16 cellular contexts compared by ENCODE assay signal in genomic region chr22:34330432-34330831, GRCh38.
DNase-seq lines count a peak whose midpoint lies in the region; ATAC-seq and TF ChIP-seq lines count a peak whose summit lies in the region.
"Had no signal": no experiment of that assay in that cellular context is flagged by ENCODE, and none has a peak within 500 bp of the region (broad histone marks: within the 10 kb centered on the region; RNA-seq: fewer than 3 reads in every experiment).

No MANE protein-coding gene starts in this region.

- H3K79me1 ChIP-seq in IMR-90 (ENCODE audit: low read depth in 1 of 2, low read length in 2 of 2) (no peaks in the 10 kb centered on the region), neuronal stem cell (ENCODE audit: low read depth, low read length) (no peaks in the 10 kb centered on the region)

- H3K9ac ChIP-seq in IMR-90 (ENCODE audit: low read depth, low read length) (no peak overlapping the region), neuronal stem cell (ENCODE audit: low read depth, low read length, poor library complexity) (no peak overlapping the region)
- H3K9ac ChIP-seq: BLaER1 had no signal

- no peaks in the 10 kb centered on the region for H3K9me1 ChIP-seq in IMR-90 (ENCODE audit: insufficient read depth, low read length)

- H3K9me3 ChIP-seq in IMR-90 (ENCODE audit: control insufficient read depth, insufficient read depth, low read length) (peaks cover 27% of the 10 kb centered on the region), esophagus muscularis mucosa (peaks cover 0 to 17% (median 5%) of the 10 kb centered on the region in 4 donors), neuronal stem cell (replicated peaks in 1 of 2; ENCODE audit: control insufficient read depth in 2 of 2, insufficient read depth in 1 of 2, low read depth in 1 of 2, low read length in 2 of 2) (peaks cover 5 to 13% of the 10 kb centered on the region in 2 donors)
- H3K9me3 ChIP-seq: BE2C had no signal

- H3K4me3 ChIP-seq in IMR-90 (ENCODE audit: insufficient read depth, low read depth, low read length): no peak overlapping the region
- no peak overlapping the region for H3K4me3 ChIP-seq in esophagus muscularis mucosa
- no peak overlapping the region for H3K4me3 ChIP-seq in neuronal stem cell (ENCODE audit: low read length in 2 of 2)
- H3K4me3 ChIP-seq: BLaER1 had no signal

- H2BK12ac ChIP-seq in neuronal stem cell (ENCODE audit: low read length): no peak overlapping the region

- TF ChIP-seq EP300 in esophagus muscularis mucosa (IDR thresholded peaks at IDR 0.05): no peak

- no peak overlapping the region for H3K14ac ChIP-seq in IMR-90 (replicated peaks; ENCODE audit: low read depth, low read length)
- no peak overlapping the region for H3K14ac ChIP-seq in neuronal stem cell (ENCODE audit: low read length)

- H2AFZ ChIP-seq in IMR-90 (replicated peaks; ENCODE audit: low read length, poor library complexity): no peak overlapping the region
- H2AFZ ChIP-seq in neuronal stem cell (ENCODE audit: low read length): no peak overlapping the region

- no peaks in the 10 kb centered on the region for H4K20me1 ChIP-seq in IMR-90 (ENCODE audit: insufficient read depth, low read length)
- H4K20me1 ChIP-seq: BLaER1 had no signal

- in situ Hi-C loops in IMR-90 (cut with MboI; ENCODE audit: low sequenced_read_pairs): no loop called here

- H3K18ac ChIP-seq in IMR-90 (ENCODE audit: low read depth, low read length): no peak overlapping the region
- H3K18ac ChIP-seq in neuronal stem cell (ENCODE audit: low read length): no peak overlapping the region

- H3K4me1 ChIP-seq in IMR-90 (ENCODE audit: control insufficient read depth, insufficient read depth, low read length) (no peaks in the 10 kb centered on the region), esophagus muscularis mucosa (no peaks in the 10 kb centered on the region), neuronal stem cell (ENCODE audit: control insufficient read depth in 2 of 2, insufficient read depth in 1 of 2, low read depth in 1 of 2, low read length in 2 of 2) (no peaks in the 10 kb centered on the region)
- H3K4me1 ChIP-seq: BE2C, BLaER1 had no signal

- no peak overlapping the region for H4K8ac ChIP-seq in IMR-90 (ENCODE audit: low read depth in 2 of 2, low read length in 2 of 2)
- no peak overlapping the region for H4K8ac ChIP-seq in neuronal stem cell (ENCODE audit: low read depth, low read length)

- no peak overlapping the region for H2BK15ac ChIP-seq in IMR-90 (ENCODE audit: low read depth, low read length)
- no peak overlapping the region for H2BK15ac ChIP-seq in neuronal stem cell (ENCODE audit: low read length)

- H2AK9ac ChIP-seq in IMR-90 (replicated peaks; ENCODE audit: low read depth, low read length, poor library complexity): no peak overlapping the region

- no peak overlapping the region for H2AK5ac ChIP-seq in IMR-90 (ENCODE audit: low read depth, low read length)
- H2AK5ac ChIP-seq in neuronal stem cell (ENCODE audit: low read depth, low read length): no peak overlapping the region

- H3K4me2 ChIP-seq in IMR-90 (ENCODE audit: low read depth, low read length): no peak overlapping the region
- H3K4me2 ChIP-seq in neuronal stem cell (ENCODE audit: insufficient read depth, low read length, poor library complexity, severe bottlenecking): no peak overlapping the region
- H3K4me2 ChIP-seq: BLaER1 had no signal

- no peak overlapping the region for H4K91ac ChIP-seq in IMR-90 (ENCODE audit: insufficient read depth, low read depth, low read length)
- no peak overlapping the region for H4K91ac ChIP-seq in neuronal stem cell (ENCODE audit: low read depth, low read length, poor library complexity)

- intact Hi-C loops in IMR-90 (cut with micrococcal nuclease) (no loop called here), esophagus muscularis mucosa (cut with DNase I) (no loop called here)

- no peak overlapping the region for H4K5ac ChIP-seq in IMR-90 (ENCODE audit: low read depth, low read length)

- whole genome bisulfite sequencing in IMR-90 (ENCODE audit: extremely low coverage in 2 of 2, insufficient read length in 1 of 2), 2 experiments: no CpG with 5 or more reads among the region's 4 CpGs
- WGBS in esophagus muscularis mucosa: 91% methylated on average over 4 of the region's 4 CpGs
- WGBS in neuronal stem cell (ENCODE audit: extremely low coverage in 2 of 2, insufficient read length in 2 of 2, insufficient replicate concordance in 1 of 2), 2 donors: no CpG with 5 or more reads among the region's 4 CpGs

- no peak overlapping the region for H3K4ac ChIP-seq in IMR-90 (ENCODE audit: low read depth, low read length)
- H3K4ac ChIP-seq in neuronal stem cell (ENCODE audit: low read length): no peak overlapping the region

- no peak overlapping the region for H2BK20ac ChIP-seq in IMR-90 (ENCODE audit: low read depth, low read length)

- dilution Hi-C loops in IMR-90 (cut with HindIII; ENCODE audit: low sequenced_read_pairs, unreplicated experiment): no loop called here

- ATAC-seq in IMR-90 (ENCODE audit: low read depth) (no peak), GM18907 (IDR thresholded peaks at IDR 0.05; ENCODE audit: unreplicated experiment) (no peak)

- H3K23ac ChIP-seq in IMR-90 (ENCODE audit: low read depth, low read length) (no peak overlapping the region), neuronal stem cell (ENCODE audit: low read depth, low read length, poor library complexity) (no peak overlapping the region)

- no TSS peak for BruUV-seq in IMR-90 (replicated peaks; lab: Mats Ljungman, UMichigan)

- TF ChIP-seq POLR2A in IMR-90 (IDR thresholded peaks at IDR 0.05; ENCODE audit: low read depth, low read length) (no peak), esophagus muscularis mucosa (IDR thresholded peaks at IDR 0.05; ENCODE audit: low read depth) (no peak)

- H2BK120ac ChIP-seq in IMR-90 (ENCODE audit: low read depth, low read length) (no peak overlapping the region), neuronal stem cell (ENCODE audit: low read depth, low read length) (no peak overlapping the region)

- TF ChIP-seq CTCF in IMR-90 (conservative IDR thresholded peaks at IDR 0.05; ENCODE audit: low read depth, low read length) (no peak), esophagus muscularis mucosa (IDR thresholded peaks at IDR 0.05) (no peak)

- no peaks in the 10 kb centered on the region for H3K36me3 ChIP-seq in IMR-90 (ENCODE audit: control insufficient read depth, insufficient read depth, low read length)
- H3K36me3 ChIP-seq in esophagus muscularis mucosa: no peaks in the 10 kb centered on the region
- H3K36me3 ChIP-seq in neuronal stem cell (replicated peaks in 1 of 2; ENCODE audit: control insufficient read depth in 2 of 2, insufficient read depth in 2 of 2, low read length in 2 of 2): no peaks in the 10 kb centered on the region
- H3K36me3 ChIP-seq: BE2C, BLaER1 had no signal

- H2BK5ac ChIP-seq in IMR-90 (ENCODE audit: low read depth, low read length, poor library complexity, severe bottlenecking) (no peak overlapping the region), neuronal stem cell (ENCODE audit: low read length) (peak overlapping the region; percentile 42)

- no peak overlapping the region for H3K27ac ChIP-seq in IMR-90 (ENCODE audit: insufficient read depth, low read length)
- H3K27ac ChIP-seq in esophagus muscularis mucosa (replicated peaks in 1 of 4): no peak overlapping the region
- no peak overlapping the region for H3K27ac ChIP-seq in neuronal stem cell (replicated peaks; ENCODE audit: low read length)
- H3K27ac ChIP-seq: BLaER1 had no signal

- CTCF ChIA-PET in IMR-90 (lab: Yijun Ruan, JAX): no interaction called here

- no peak for TF ChIP-seq RAD21 in IMR-90 (IDR thresholded peaks at IDR 0.05; ENCODE audit: low read length)

- H3K56ac ChIP-seq in IMR-90 (ENCODE audit: extremely low read depth, insufficient read depth, low read length): no peak overlapping the region

- DNase-seq in IMR-90: no peak
- DNase-seq in esophagus muscularis mucosa (ENCODE audit: extremely low spot score): peak; percentile 47
- no peak for DNase-seq in neuronal stem cell (ENCODE audit: low spot score)
- DNase-seq in nucleus accumbens (lab: John Stamatoyannopoulos, UW): no peak
- DNase-seq: 8988T; ACHN; BE2C; C1 segment of cervical spinal cord; CD4-positive, alpha-beta memory T cell; CD4-positive, CD25-positive, alpha-beta regulatory T cell; CD8-positive, alpha-beta memory T cell; COR-L47; DMS79 treated with DMSO at 0.1 percent for 48 hours; GF-D8 had no signal

- POLR2A ChIA-PET in IMR-90 (lab: Charles Lee; ENCODE audit: unreplicated experiment): no interaction called here

- no peaks in the 10 kb centered on the region for H3K27me3 ChIP-seq in IMR-90 (ENCODE audit: control insufficient read depth, insufficient read depth, low read length)
- H3K27me3 ChIP-seq in esophagus muscularis mucosa: no peaks in the 10 kb centered on the region
- H3K27me3 ChIP-seq in neuronal stem cell (ENCODE audit: control insufficient read depth in 3 of 3, insufficient read depth in 3 of 3, low read depth in 1 of 3, low read length in 3 of 3): no peaks in the 10 kb centered on the region
- H3K27me3 ChIP-seq: BE2C, BLaER1 had no signal

TF ChIP-seq in IMR-90, 13 proteins besides CTCF, POLR2A, EP300 and RAD21:
- TF ChIP-seq FOS (IDR thresholded peaks at IDR 0.05; ENCODE audit: low read depth, low read length) (no peak), MAFK (IDR thresholded peaks at IDR 0.05; ENCODE audit: low read depth, low read length) (0 out of 2 replicates have a peak, but pooled peaks have one; percentile 12)
TF ChIP-seq in IMR-90: peak in this region for 1.
